In the genomic region with DNA sequence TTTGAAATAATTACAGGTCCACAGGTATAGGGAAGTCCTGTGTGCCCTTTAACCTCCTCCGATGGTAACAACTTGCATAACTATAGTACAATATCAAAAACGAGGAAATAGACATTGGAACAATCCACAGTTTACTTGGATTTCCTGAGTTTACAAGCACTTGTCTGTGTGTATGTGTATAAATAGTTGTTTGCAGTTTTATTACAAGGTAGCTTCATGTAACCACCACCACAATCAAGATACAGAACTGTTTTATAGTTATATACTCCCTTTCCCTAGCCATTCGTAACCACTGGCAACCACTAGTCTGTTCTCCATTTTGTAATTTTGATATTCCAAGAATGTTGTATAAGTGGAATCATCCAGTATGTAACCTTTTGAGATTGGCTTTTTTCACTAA, we compare ENCODE assay signal across 24 cellular contexts.
"Had no signal": no experiment of that assay in that cellular context is flagged by ENCODE, and none has a peak within 500 bp of the region (broad histone marks: within the 10 kb centered on the region; RNA-seq: fewer than 3 reads in every experiment).

No MANE protein-coding gene starts in this region.

- H3K27me3 Mint-ChIP-seq: naive B cell; progenitor cell of endocrine pancreas; stimulated activated memory B cell treated with anti-CD40 and anti-IgM and Interleukin-4, amounts not matched to agents 10 μg/mL and 1 μg/mL and 100 μg/mL, for 72 hours; stimulated activated naive CD8-positive, alpha-beta T cell treated with anti-CD3 and anti-CD28 coated beads, Interleukin-15, amount 100 ng/mL, for 72 hours; type B pancreatic cell had no signal

- ATAC-seq: left cardiac atrium; left lung; lower lobe of right lung; natural killer cell; stimulated activated memory B cell treated with anti-CD40 and anti-IgM and Interleukin-4, amounts not matched to agents 10 μg/mL and 1 μg/mL and 100 μg/mL, for 72 hours; stimulated activated naive CD8-positive, alpha-beta T cell treated with anti-CD3 and anti-CD28 coated beads, Interleukin-15, amount 100 ng/mL, for 72 hours had no signal

- H3K9me3 Mint-ChIP-seq: naive B cell; natural killer cell; nephron progenitor cell; neural progenitor cell; stimulated activated memory B cell treated with anti-CD40 and anti-IgM and Interleukin-4, amounts not matched to agents 10 μg/mL and 1 μg/mL and 100 μg/mL, for 72 hours; stimulated activated naive CD8-positive, alpha-beta T cell treated with anti-CD3 and anti-CD28 coated beads, Interleukin-15, amount 100 ng/mL, for 72 hours; type B pancreatic cell had no signal

- H3K4me3 Mint-ChIP-seq: naive B cell; natural killer cell; nephron progenitor cell; neural progenitor cell; stimulated activated memory B cell treated with anti-CD40 and anti-IgM and Interleukin-4, amounts not matched to agents 10 μg/mL and 1 μg/mL and 100 μg/mL, for 72 hours; stimulated activated naive CD8-positive, alpha-beta T cell treated with anti-CD3 and anti-CD28 coated beads, Interleukin-15, amount 100 ng/mL, for 72 hours; type B pancreatic cell had no signal

- H3K27ac Mint-ChIP-seq: natural killer cell; nephron progenitor cell; neural progenitor cell; progenitor cell of endocrine pancreas; stimulated activated memory B cell treated with anti-CD40 and anti-IgM and Interleukin-4, amounts not matched to agents 10 μg/mL and 1 μg/mL and 100 μg/mL, for 72 hours; stimulated activated naive CD8-positive, alpha-beta T cell treated with anti-CD3 and anti-CD28 coated beads, Interleukin-15, amount 100 ng/mL, for 72 hours; type B pancreatic cell had no signal

- H3K4me1 Mint-ChIP-seq: nephron progenitor cell, neural progenitor cell had no signal

- DNase-seq: hippocampal formation; kidney glomerular epithelial cell; left cardiac atrium; lower lobe of right lung; mammary epithelial cell; mesenchymal stem cell; naive B cell; natural killer cell; nephron progenitor cell; ovary; right lobe of liver; stimulated activated CD4-positive, alpha-beta T cell treated with anti-CD3 and anti-CD28 coated beads, Interleukin-1b, Interleukin-23, amount 100 ng/mL, for 48 hours; stimulated activated CD4-positive, alpha-beta T cell treated with anti-CD3 and anti-CD28 coated beads, Interleukin-2, amount 100 ng/mL, for 48 hours; stimulated activated CD4-positive, alpha-beta T cell treated with anti-CD3 and anti-CD28 coated beads, Interleukin-4, amount 100 ng/mL, for 4 hours; stimulated activated CD8-positive, alpha-beta memory T cell treated with anti-CD3 and anti-CD28 coated beads, Interleukin-4, amount 100 ng/mL, for 48 hours; stimulated activated naive CD4-positive, alpha-beta T cell treated with Interleukin-2 at 50 U/mL for 16 hours; stimulated activated naive CD8-positive, alpha-beta T cell treated with anti-CD3 and anti-CD28 coated beads, Interleukin-15, amount 100 ng/mL, for 72 hours; substantia nigra had no signal

- FAIRE-seq: keratinocyte had no signal
